1 cellular context compared by ENCODE assay signal in genomic region chr11:17352925-17353227, GRCh38.
TF ChIP-seq lines count a peak whose summit lies in the region.

No MANE protein-coding gene starts in this region.

TF ChIP-seq in endothelial cell of umbilical vein, 7 proteins besides CTCF, POLR2A, EP300 and RAD21 (continued from another document):
- no peak for TF ChIP-seq MAX (IDR thresholded peaks at IDR 0.05; ENCODE audit: insufficient read depth, insufficient read length)
- no peak for TF ChIP-seq GATA2 (IDR thresholded peaks at IDR 0.05; ENCODE audit: insufficient read depth, insufficient read length, low read depth, low read length)
- TF ChIP-seq MYC (IDR thresholded peaks at IDR 0.05; ENCODE audit: low read depth, low read length) = no peak
- no peak for TF ChIP-seq EZH2 (IDR thresholded peaks at IDR 0.05; ENCODE audit: borderline replicate concordance, low read depth, low read length, severe bottlenecking)
- TF ChIP-seq FOS (IDR thresholded peaks at IDR 0.05; ENCODE audit: borderline replicate concordance, insufficient read depth, low read length) = no peak
